ENCODE assay signal across 8 cellular contexts in the genomic region with DNA sequence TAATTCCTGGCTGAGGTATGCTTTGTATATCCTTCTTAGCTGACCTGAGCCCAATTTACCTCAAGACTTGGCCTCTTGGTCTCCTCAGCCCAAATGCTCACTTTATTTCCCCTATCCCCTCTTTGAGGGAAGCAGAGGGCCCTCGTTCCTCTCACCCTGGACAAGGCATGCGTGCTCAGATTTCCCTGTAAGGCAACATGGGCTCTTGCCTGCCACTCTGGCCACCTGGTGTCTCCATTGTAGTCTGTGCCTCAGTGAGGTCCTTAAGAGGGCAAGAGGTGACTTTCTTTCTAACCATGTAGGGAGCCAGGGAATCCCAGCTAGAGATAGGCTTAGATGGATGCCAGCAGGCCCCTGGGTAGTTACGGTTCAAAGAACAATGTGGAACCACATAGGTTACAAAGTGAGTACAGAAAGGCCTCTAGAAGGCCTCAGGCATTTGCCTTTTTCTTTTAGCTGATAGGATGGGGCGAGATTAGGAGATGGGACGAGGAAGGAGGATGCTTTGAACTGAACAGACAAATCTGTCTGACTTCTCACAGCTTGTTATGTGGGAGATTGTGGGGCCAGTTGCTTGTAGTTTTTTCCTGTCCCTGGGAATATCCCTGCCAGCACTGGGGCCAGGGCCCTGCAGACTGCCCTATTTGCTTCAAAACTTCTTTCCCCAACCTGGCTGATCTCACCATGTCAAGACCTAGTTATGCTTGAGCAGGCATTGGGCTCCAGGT. TPM values are rescaled to one million over a fixed set of nuclear protein-coding genes. Genes with fewer than 3 reads are reported as not detected.
A peak's percentile ranks its signal among the peaks of the same experiment; 100 is the strongest.
DNase-seq lines count a peak whose midpoint lies in the region; ATAC-seq and TF ChIP-seq lines count a peak whose summit lies in the region.

No MANE protein-coding gene starts in this region.

- H3K9me3 Mint-ChIP-seq in naive thymus-derived CD8-positive, alpha-beta T cell = no peaks in the 10 kb centered on the region

- no peaks in the 10 kb centered on the region for H3K9me2 ChIP-seq in Karpas-422 (replicated peaks; ENCODE audit: insufficient read depth, low read length)

- peak overlapping the region; percentile 40; the same call in 1 of the 2 replicates for H2AFZ ChIP-seq in Karpas-422 (ENCODE audit: low read length)

- H3K27me3 Mint-ChIP-seq in naive thymus-derived CD8-positive, alpha-beta T cell = no peaks in the 10 kb centered on the region

- TF ChIP-seq CTCF in BJ (IDR thresholded peaks at IDR 0.05; ENCODE audit: insufficient read depth, low read depth, low read length) = no peak

- peak overlapping the region; percentile 92 to 99 (median 97) for H3K4me3 Mint-ChIP-seq in naive thymus-derived CD8-positive, alpha-beta T cell

- peaks cover 39% of the 10 kb centered on the region for H3K4me1 ChIP-seq in Karpas-422 (ENCODE audit: low read length)

- H3K4me2 ChIP-seq in Karpas-422 (ENCODE audit: low read depth, low read length, poor library complexity, severe bottlenecking) = peak overlapping the region; percentile 86

- H3K4me3 ChIP-seq in BJ (ENCODE audit: low read depth, low read length) = peak overlapping the region; percentile 88
- H3K4me3 ChIP-seq in Karpas-422 (ENCODE audit: low read length) = peak overlapping the region; percentile 79

- no peak for ATAC-seq in naive thymus-derived CD8-positive, alpha-beta T cell
- ATAC-seq in HG02571 (IDR thresholded peaks at IDR 0.05; ENCODE audit: unreplicated experiment) (no peak), HG03457 (IDR thresholded peaks at IDR 0.05; ENCODE audit: unreplicated experiment) (no peak), HG03378 (IDR thresholded peaks at IDR 0.05; ENCODE audit: unreplicated experiment) (no peak)

- H3K27ac ChIP-seq in Karpas-422 (ENCODE audit: low read length) = peak overlapping the region; percentile 65
- H3K27ac ChIP-seq in cingulate gyrus (ENCODE audit: low read depth, low read length) = peak overlapping the region; percentile 99

- peaks cover 0 to 4% (median 1%) of the 10 kb centered on the region in 3 donors for H3K36me3 Mint-ChIP-seq in naive thymus-derived CD8-positive, alpha-beta T cell

- H3K9me3 ChIP-seq in Karpas-422 (ENCODE audit: low read length) = no peaks in the 10 kb centered on the region

- H3K27ac Mint-ChIP-seq in naive thymus-derived CD8-positive, alpha-beta T cell = peak overlapping the region; percentile 94 to 100 (median 98)

- peak overlapping the region; percentile 80 for H3K9ac ChIP-seq in Karpas-422 (ENCODE audit: low read length)

- DNase-seq in BJ (ENCODE audit: low read depth) = no peak
- peak; percentile 56 for DNase-seq in Karpas-422
- DNase-seq in naive thymus-derived CD8-positive, alpha-beta T cell = no peak
- DNase-seq in NCI-H2081 treated with DMSO at 0.1 percent for 48 hours (lab: John Stamatoyannopoulos, UW) = no peak

- peaks cover 15 to 48% (median 42%) of the 10 kb centered on the region in 4 donors for H3K4me1 Mint-ChIP-seq in naive thymus-derived CD8-positive, alpha-beta T cell

- H3K36me3 ChIP-seq in BJ (ENCODE audit: control insufficient read depth, insufficient read depth, low read length) (no peaks in the 10 kb centered on the region), Karpas-422 (ENCODE audit: insufficient read depth, low read length) (no peaks in the 10 kb centered on the region)

- H3K79me2 ChIP-seq in Karpas-422 (ENCODE audit: low read length) = peaks cover 56% of the 10 kb centered on the region

- no peaks in the 10 kb centered on the region for H3K27me3 ChIP-seq in BJ (ENCODE audit: control insufficient read depth, insufficient read depth, low read length)
- H3K27me3 ChIP-seq in Karpas-422 (ENCODE audit: low read length) = no peaks in the 10 kb centered on the region

- CTCF ChIA-PET in BJ (lab: Yijun Ruan, JAX) = interaction anchor here (0.9 to 1.6 kb wide), 4 partner anchors 27 to 217 kb away, joined by 3 to 5 read pairs (median 3); no protein-coding TSS in a partner anchor

- no peaks in the 10 kb centered on the region for H4K20me1 ChIP-seq in Karpas-422 (ENCODE audit: insufficient read depth, low read depth, low read length)

- POLR2A ChIA-PET in BJ (lab: Charles Lee) = no interaction called here
- POLR2A ChIA-PET in naive thymus-derived CD8-positive, alpha-beta T cell (lab: Charles Lee) = interaction anchor here (0.8 to 2.7 kb wide), 5 partner anchors 17 to 257 kb away, joined by 3 to 21 read pairs (median 3); partner anchors contain the start of gene RAB11A

RNA-seq across cellular contexts. Expression of gene INTS14, which starts 1.1 kb away (rescaled TPM):
- 37.3 and 53.3 TPM in 2 replicates for polyA plus RNA-seq in BJ (2011; rRNA removed)
- 22.6 and 28.2 TPM in 2 replicates for polyA minus RNA-seq in BJ (2011; rRNA and poly(A)+ RNA removed)
- 40.1 and 62.9 TPM in 2 replicates for total RNA-seq in Karpas-422 (2014; rRNA removed; shearing (Covaris generic); ENCODE audit: low replicate concordance)
- 10 to 100 TPM; 48.8 to 53.2 TPM for total RNA-seq in naive thymus-derived CD8-positive, alpha-beta T cell
- 10 to 100 TPM; 20.4 to 30.3 (median 24.0) TPM for polyA plus RNA-seq in naive thymus-derived CD8-positive, alpha-beta T cell

RNA-seq across cellular contexts. Expression of gene SLC24A1, which starts 9.7 kb away (rescaled TPM):
- polyA plus RNA-seq in BJ (2011; rRNA removed) = 7.0 and 8.9 TPM in 2 replicates
- 7.7 and 15.2 TPM in 2 replicates for polyA minus RNA-seq in BJ (2011; rRNA and poly(A)+ RNA removed)
- total RNA-seq in Karpas-422 (2014; rRNA removed; shearing (Covaris generic); ENCODE audit: low replicate concordance) = 7.9 and 10.9 TPM in 2 replicates
- 1 to 10 TPM; 5.0 to 6.6 TPM for total RNA-seq in naive thymus-derived CD8-positive, alpha-beta T cell
- polyA plus RNA-seq in naive thymus-derived CD8-positive, alpha-beta T cell = 1 to 10 TPM in 2 of 3 donors, under 1 TPM in 1; 0.93 to 2.4 (median 1.7) TPM
